In genomic region chr9:91419222-91420191, GRCh38 we compare ENCODE assay signal across 1 cellular context.
TF ChIP-seq lines count a peak whose summit lies in the region.

No MANE protein-coding gene starts in this region.

TF ChIP-seq in K562, 482 proteins besides CTCF, POLR2A, EP300 and RAD21 (continued from another document and continues in another):
- TF ChIP-seq MBD1 (CRISPR knock-in tag; IDR thresholded peaks at IDR 0.05): no peak
- TF ChIP-seq E4F1 (CRISPR knock-in tag; IDR thresholded peaks at IDR 0.05; ENCODE audit: borderline replicate concordance): no peak
- no peak for TF ChIP-seq CHD7 (IDR thresholded peaks at IDR 0.05; ENCODE audit: low read depth, low read length)
- TF ChIP-seq AFF4 (CRISPR knock-in tag; IDR thresholded peaks at IDR 0.05): no peak; the same call in 1 of the 2 replicates
- TF ChIP-seq NR2C1 (IDR thresholded peaks at IDR 0.05): peak; percentile 17; the same call in 1 of the 2 replicates
- peak; percentile 83 for TF ChIP-seq NR2C1 (tag; IDR thresholded peaks at IDR 0.05)
- no peak for TF ChIP-seq PYGO2 (tag; IDR thresholded peaks at IDR 0.05)
- no peak for TF ChIP-seq ZFP91 (CRISPR knock-in tag; IDR thresholded peaks at IDR 0.05)
- TF ChIP-seq ZNF740 (CRISPR knock-in tag; IDR thresholded peaks at IDR 0.05): no peak
- no peak for TF ChIP-seq ZNF740 (tag; IDR thresholded peaks at IDR 0.05)
- no peak for TF ChIP-seq RBM34 (IDR thresholded peaks at IDR 0.05; ENCODE audit: borderline replicate concordance, insufficient read depth, low read length)
- TF ChIP-seq THAP12 (CRISPR knock-in tag; IDR thresholded peaks at IDR 0.05): no peak
- TF ChIP-seq VEZF1 (CRISPR knock-in tag; IDR thresholded peaks at IDR 0.05): no peak
- no peak for TF ChIP-seq MEF2D (tag; conservative IDR thresholded peaks at IDR 0.05; ENCODE audit: low read depth)
- TF ChIP-seq SMARCC2 (IDR thresholded peaks at IDR 0.05; ENCODE audit: low read depth): peak; percentile 73; the same call in 1 of the 2 replicates
- TF ChIP-seq ZNF197 (CRISPR knock-in tag; IDR thresholded peaks at IDR 0.05; ENCODE audit: low read depth): no peak; the same call in 1 of the 2 replicates
- TF ChIP-seq ZNF75A (CRISPR knock-in tag; IDR thresholded peaks at IDR 0.05): no peak
- TF ChIP-seq FOXJ2 (tag; IDR thresholded peaks at IDR 0.05): no peak
